Comparison of ENCODE assay signal across 13 cellular contexts in genomic region chr2:98775146-98775988, GRCh38. TPM values are rescaled to one million over a fixed set of nuclear protein-coding genes. Genes with fewer than 3 reads are reported as not detected.
DNase-seq lines count a peak whose midpoint lies in the region; ATAC-seq lines count a peak whose summit lies in the region.
"Had no signal": no experiment of that assay in that cellular context is flagged by ENCODE, and none has a peak within 500 bp of the region (broad histone marks: within the 10 kb centered on the region; RNA-seq: fewer than 3 reads in every experiment).

No MANE protein-coding gene starts in this region.

- H3K4me1 ChIP-seq in endocrine pancreas (ENCODE audit: control insufficient read depth, insufficient read depth, low read length), result no peaks in the 10 kb centered on the region
- H3K4me1 ChIP-seq in thymus (ENCODE audit: control insufficient read depth, insufficient read depth, low read length), result peaks cover 7% of the 10 kb centered on the region
- H3K4me1 ChIP-seq: adrenal gland had no signal

- peak; percentile 44 for DNase-seq in DMS 273 (lab: John Stamatoyannopoulos, UW; ENCODE audit: unreplicated experiment)
- no peak for DNase-seq in DMS 273 treated with DMSO at 0.1 percent for 48 hours (lab: John Stamatoyannopoulos, UW)
- DNase-seq in NCI-H345 (lab: John Stamatoyannopoulos, UW), result peak; percentile 88
- DNase-seq in SIG-M5 treated with dmso at 0.1 percent for 504 hours (lab: John Stamatoyannopoulos, UW; ENCODE audit: unreplicated experiment), result no peak
- DNase-seq in GF-D8 (lab: John Stamatoyannopoulos, UW), result no peak
- DNase-seq: adrenal gland; MG63; stimulated activated CD4-positive, alpha-beta T cell treated with anti-CD3 and anti-CD28 coated beads, Interleukin-2, amount 100 ng/mL, for 48 hours; stimulated activated naive CD8-positive, alpha-beta T cell treated with anti-CD3 and anti-CD28 coated beads, Interleukin-15, Interleukin-2, amounts not matched to agents 100 U/mL and 50 U/mL, for 24 hours had no signal

- 95% methylated on average over 21 of the region's 21 CpGs for WGBS in thymus

- ATAC-seq in HG03460 (IDR thresholded peaks at IDR 0.05; ENCODE audit: unreplicated experiment), result no peak
- ATAC-seq: stimulated activated naive CD8-positive, alpha-beta T cell treated with anti-CD3 and anti-CD28 coated beads, Interleukin-15, Interleukin-2, amounts not matched to agents 100 U/mL and 50 U/mL, for 24 hours had no signal

- H3K27me3 ChIP-seq in endocrine pancreas (ENCODE audit: control insufficient read depth, insufficient read depth, low read length), result no peaks in the 10 kb centered on the region
- H3K27me3 ChIP-seq in thymus (ENCODE audit: control insufficient read depth, insufficient read depth), result no peaks in the 10 kb centered on the region
- H3K27me3 ChIP-seq: adrenal gland, MG63 had no signal

- H3K4me3 ChIP-seq in endocrine pancreas (ENCODE audit: control insufficient read depth, insufficient read depth, low read length) (peak overlapping the region; percentile 0), thymus (ENCODE audit: low read length) (no peak overlapping the region)
- H3K4me3 ChIP-seq: adrenal gland, MG63 had no signal

- H3K9ac ChIP-seq in endocrine pancreas (ENCODE audit: control insufficient read depth, insufficient read depth, low read length), result no peak overlapping the region

- peak overlapping the region; percentile 56 for H3K27ac ChIP-seq in thymus (ENCODE audit: low read depth)
- H3K27ac ChIP-seq: 22Rv1, adrenal gland had no signal

- H3K9me3 ChIP-seq in endocrine pancreas (ENCODE audit: control insufficient read depth, low read length) (no peaks in the 10 kb centered on the region), thymus (ENCODE audit: control insufficient read depth) (no peaks in the 10 kb centered on the region)
- H3K9me3 ChIP-seq: adrenal gland, MG63 had no signal

- H3K36me3 ChIP-seq in endocrine pancreas (ENCODE audit: control insufficient read depth, insufficient read depth, low read length), result no peaks in the 10 kb centered on the region
- no peaks in the 10 kb centered on the region for H3K36me3 ChIP-seq in thymus (ENCODE audit: control insufficient read depth, insufficient read depth)
- H3K36me3 ChIP-seq: adrenal gland, MG63 had no signal

RNA-seq across cellular contexts. Expression of gene MGAT4A, which starts 44.4 kb away (rescaled TPM):
- 24.4 TPM for polyA plus RNA-seq in thymus

Comparison
In these comparisons a context has a peak if more than half of its experiments do, and no peak if none do; other contexts are left out.
1. DNase-seq: peak in DMS 273 (single experiment) and NCI-H345 (single experiment); none in DMS 273 treated with DMSO at 0.1 percent for 48 hours (single experiment), SIG-M5 treated with dmso at 0.1 percent for 504 hours (single experiment) and GF-D8 (single experiment).